ENCODE assay signal across 25 cellular contexts in genomic region chrX:109672239-109672638, GRCh38. TPM values are rescaled to one million over a fixed set of nuclear protein-coding genes. Genes with fewer than 3 reads are reported as not detected.
"Had no signal": no experiment of that assay in that cellular context is flagged by ENCODE, and none has a peak within 500 bp of the region (broad histone marks: within the 10 kb centered on the region; RNA-seq: fewer than 3 reads in every experiment).

No MANE protein-coding gene starts in this region.

- DNase-seq: activated CD4-positive, alpha-beta T cell treated with anti-CD3 and anti-CD28 coated beads for 1 hour; activated CD4-positive, alpha-beta T cell treated with anti-CD3 and anti-CD28 coated beads, Interleukin-2, amount 50 U/mL, for 1 hour; activated CD8-positive, alpha-beta T cell treated with anti-CD3 and anti-CD28 coated beads, Interleukin-2, amount 10 ng/mL, durations not matched to agents 7 days and 5 days; activated gamma-delta T cell; activated naive CD4-positive, alpha-beta T cell treated with anti-CD3 and anti-CD28 coated beads, Interleukin-2, amount 50 U/mL, for 16 hours; activated naive CD8-positive, alpha-beta T cell treated with anti-CD3 and anti-CD28 coated beads, Interleukin-2, amount 50 U/mL, for 24 hours; anterior cingulate cortex; caudate nucleus; dorsolateral prefrontal cortex; effector memory CD8-positive, alpha-beta T cell; kidney; retina; stimulated activated CD4-positive, alpha-beta T cell treated with anti-CD3 and anti-CD28 coated beads, Interleukin-4, amount 100 ng/mL, for 24 hours; stimulated activated naive CD4-positive, alpha-beta T cell treated with Interleukin-2 at 50 U/mL for 16 hours; T-helper 2 cell; upper lobe of left lung had no signal

- H3K9me3 ChIP-seq: esophagus muscularis mucosa, thoracic aorta, upper lobe of left lung had no signal

- H3K4me1 Mint-ChIP-seq: activated naive CD8-positive, alpha-beta T cell treated with anti-CD3 and anti-CD28 coated beads, Interleukin-2, amount 50 U/mL, for 24 hours; brain had no signal

- ATAC-seq: activated CD8-positive, alpha-beta T cell treated with anti-CD3 and anti-CD28 coated beads, Interleukin-2, amount 10 ng/mL, durations not matched to agents 7 days and 5 days; activated naive CD8-positive, alpha-beta T cell treated with anti-CD3 and anti-CD28 coated beads, Interleukin-2, amount 50 U/mL, for 24 hours; effector memory CD8-positive, alpha-beta T cell; left lobe of liver; natural killer cell treated with Interleukin-12 subunit alpha and Interleukin-12 subunit beta and Interleukin-15 and Interleukin-18, amount 100 ng/mL, for 72 hours had no signal

- H3K4me3 ChIP-seq: dorsolateral prefrontal cortex, esophagus muscularis mucosa, thoracic aorta, upper lobe of left lung had no signal

- H3K9me3 Mint-ChIP-seq: activated naive CD8-positive, alpha-beta T cell treated with anti-CD3 and anti-CD28 coated beads, Interleukin-2, amount 50 U/mL, for 24 hours; activated T-helper 1 cell treated with anti-CD3 and anti-CD28 coated beads, Interleukin-12 subunit alpha, Interleukin-12 subunit beta, Interleukin-2, Interleukin-4 antibody, amounts not matched to agents 30 ng/mL and 10 ng/mL and 1 ng/mL, durations not matched to agents 14 hours and 24 hours and 36 hours; effector memory CD8-positive, alpha-beta T cell; mesothelial cell of epicardium; natural killer cell treated with Interleukin-12 subunit alpha and Interleukin-12 subunit beta and Interleukin-15 and Interleukin-18, amount 100 ng/mL, for 72 hours had no signal

- H3K4me1 ChIP-seq: esophagus muscularis mucosa, upper lobe of left lung had no signal

- H3K4me3 Mint-ChIP-seq: activated CD8-positive, alpha-beta T cell treated with anti-CD3 and anti-CD28 coated beads, Interleukin-2, amount 10 ng/mL, durations not matched to agents 7 days and 5 days; activated naive CD8-positive, alpha-beta T cell treated with anti-CD3 and anti-CD28 coated beads, Interleukin-2, amount 50 U/mL, for 24 hours; activated T-helper 1 cell treated with anti-CD3 and anti-CD28 coated beads, Interleukin-12 subunit alpha, Interleukin-12 subunit beta, Interleukin-2, Interleukin-4 antibody, amounts not matched to agents 30 ng/mL and 10 ng/mL and 1 ng/mL, durations not matched to agents 14 hours and 24 hours and 36 hours; brain; effector memory CD8-positive, alpha-beta T cell; mesothelial cell of epicardium; natural killer cell treated with Interleukin-12 subunit alpha and Interleukin-12 subunit beta and Interleukin-15 and Interleukin-18, amount 100 ng/mL, for 72 hours had no signal

- H3K36me3 Mint-ChIP-seq: natural killer cell treated with Interleukin-12 subunit alpha and Interleukin-12 subunit beta and Interleukin-15 and Interleukin-18, amount 100 ng/mL, for 72 hours had no signal

- FAIRE-seq: endothelial cell of umbilical vein, kidney had no signal

- H3K27me3 Mint-ChIP-seq: activated naive CD8-positive, alpha-beta T cell treated with anti-CD3 and anti-CD28 coated beads, Interleukin-2, amount 50 U/mL, for 24 hours; brain; effector memory CD8-positive, alpha-beta T cell; natural killer cell treated with Interleukin-12 subunit alpha and Interleukin-12 subunit beta and Interleukin-15 and Interleukin-18, amount 100 ng/mL, for 72 hours; progenitor cell of endocrine pancreas had no signal

- H3K27ac Mint-ChIP-seq: activated CD8-positive, alpha-beta T cell treated with anti-CD3 and anti-CD28 coated beads, Interleukin-2, amount 10 ng/mL, durations not matched to agents 7 days and 5 days; activated naive CD8-positive, alpha-beta T cell treated with anti-CD3 and anti-CD28 coated beads, Interleukin-2, amount 50 U/mL, for 24 hours; activated T-helper 1 cell treated with anti-CD3 and anti-CD28 coated beads, Interleukin-12 subunit alpha, Interleukin-12 subunit beta, Interleukin-2, Interleukin-4 antibody, amounts not matched to agents 30 ng/mL and 10 ng/mL and 1 ng/mL, durations not matched to agents 14 hours and 24 hours and 36 hours; brain; mesothelial cell of epicardium; natural killer cell treated with Interleukin-12 subunit alpha and Interleukin-12 subunit beta and Interleukin-15 and Interleukin-18, amount 100 ng/mL, for 72 hours; progenitor cell of endocrine pancreas had no signal

- H3K27ac ChIP-seq: dorsolateral prefrontal cortex, esophagus muscularis mucosa, thoracic aorta, upper lobe of left lung had no signal

- H3K27me3 ChIP-seq: esophagus muscularis mucosa, upper lobe of left lung had no signal

RNA-seq across cellular contexts. Expression of gene KCNE5, which starts 47.3 kb away (rescaled TPM):
- total RNA-seq: esophagus muscularis mucosa, left lobe of liver had no signal
